1 cellular context compared by ENCODE assay signal in genomic region chr11:47466701-47467250, GRCh38.
A peak's percentile ranks its signal among the peaks of the same experiment; 100 is the strongest.
TF ChIP-seq lines count a peak whose summit lies in the region.

No MANE protein-coding gene starts in this region.

TF ChIP-seq in HEK293, 187 proteins besides CTCF, POLR2A, EP300 and RAD21 (continued from another document):
- no peak for TF ChIP-seq ELK4 (IDR thresholded peaks at IDR 0.05; ENCODE audit: borderline replicate concordance, low read depth, low read length)
- TF ChIP-seq ZFP3 (tag by site-specific recombination; IDR thresholded peaks at IDR 0.05; ENCODE audit: low read depth): no peak
- TF ChIP-seq REST (tag by site-specific recombination; IDR thresholded peaks at IDR 0.05): no peak
- peak; percentile 87 for TF ChIP-seq ZNF398 (tag by site-specific recombination; IDR thresholded peaks at IDR 0.05)
- no peak for TF ChIP-seq ZNF2 (tag by site-specific recombination; IDR thresholded peaks at IDR 0.05)
- no peak for TF ChIP-seq ZNF26 (tag by site-specific recombination; IDR thresholded peaks at IDR 0.05)
- TF ChIP-seq ZBTB8A (tag by site-specific recombination; IDR thresholded peaks at IDR 0.05): peak; percentile 53; the same call in 1 of the 2 replicates
- no peak for TF ChIP-seq HOXC10 (CRISPR knock-in tag; IDR thresholded peaks at IDR 0.05)
- no peak for TF ChIP-seq ZNF214 (tag by site-specific recombination; IDR thresholded peaks at IDR 0.05; ENCODE audit: borderline replicate concordance)
- TF ChIP-seq ZNF335 (tag by site-specific recombination; conservative IDR thresholded peaks at IDR 0.05): no peak
- TF ChIP-seq PATZ1 (tag by site-specific recombination; IDR thresholded peaks at IDR 0.05): 0 out of 2 replicates have a peak, but pooled peaks have one; percentile 26
- 0 out of 2 replicates have a peak, but pooled peaks have one; percentile 28 for TF ChIP-seq ZNF366 (tag by site-specific recombination; conservative IDR thresholded peaks at IDR 0.05)
- no peak for TF ChIP-seq ZNF558 (tag by site-specific recombination; IDR thresholded peaks at IDR 0.05)
- TF ChIP-seq ZEB2 (tag by site-specific recombination; IDR thresholded peaks at IDR 0.05): no peak
- TF ChIP-seq ZNF280C (tag by site-specific recombination; IDR thresholded peaks at IDR 0.05): no peak
- no peak for TF ChIP-seq ZSCAN30 (tag by site-specific recombination; IDR thresholded peaks at IDR 0.05)
- no peak for TF ChIP-seq ZNF521 (tag by site-specific recombination; IDR thresholded peaks at IDR 0.05)
- TF ChIP-seq ZBTB26 (tag by site-specific recombination; optimal IDR thresholded peaks at IDR 0.05): no peak
- peak; percentile 72 for TF ChIP-seq EGR2 (tag by site-specific recombination; IDR thresholded peaks at IDR 0.05; ENCODE audit: low read depth)
- no peak for TF ChIP-seq ZNF174 (tag by site-specific recombination; IDR thresholded peaks at IDR 0.05)
- no peak for TF ChIP-seq SCRT2 (tag by site-specific recombination; IDR thresholded peaks at IDR 0.05)
- TF ChIP-seq KLF16 (tag by site-specific recombination; IDR thresholded peaks at IDR 0.05): no peak
